In the genomic region with DNA sequence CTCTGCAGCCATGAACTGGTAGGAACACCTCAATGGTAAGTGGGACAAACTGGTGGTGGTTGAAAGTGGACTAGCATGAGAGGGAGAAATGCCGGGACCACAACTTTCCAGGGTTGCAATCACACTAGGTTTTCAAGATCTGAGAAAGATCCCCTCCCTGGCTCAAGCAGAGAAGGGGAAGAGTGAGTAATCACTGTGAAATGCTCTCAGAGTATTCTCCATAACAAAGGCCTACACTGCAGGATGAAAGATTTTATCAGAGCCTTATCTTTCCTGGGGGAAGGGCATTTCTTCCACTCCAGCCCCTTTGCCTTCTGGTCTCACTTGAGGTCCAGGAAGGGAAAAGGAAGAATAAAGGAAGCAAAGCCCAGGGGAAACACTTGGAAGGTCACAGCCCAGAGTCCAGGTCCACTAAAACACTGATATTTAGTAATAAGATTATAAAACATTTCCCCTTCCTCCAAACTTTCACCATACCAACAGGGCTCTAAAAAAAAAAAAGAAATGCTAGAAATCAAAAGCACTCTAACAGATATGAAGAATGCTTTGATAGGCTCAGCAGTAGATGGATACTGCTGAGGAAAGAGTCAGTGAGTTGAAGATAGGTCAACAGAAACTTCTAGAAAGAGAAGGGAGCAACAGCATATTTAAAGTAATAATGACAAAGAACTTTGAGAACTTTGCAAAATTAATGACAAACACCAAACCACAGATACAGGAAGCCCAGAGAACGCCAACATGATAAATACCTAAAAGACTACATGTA, we compare ENCODE assay signal across 13 cellular contexts.
A peak's percentile ranks its signal among the peaks of the same experiment; 100 is the strongest.
DNase-seq lines count a peak whose midpoint lies in the region; ATAC-seq and TF ChIP-seq lines count a peak whose summit lies in the region.
"Had no signal": no experiment of that assay in that cellular context is flagged by ENCODE, and none has a peak within 500 bp of the region (broad histone marks: within the 10 kb centered on the region; RNA-seq: fewer than 3 reads in every experiment).

No MANE protein-coding gene starts in this region.

- H2BK15ac ChIP-seq in H9 (ENCODE audit: low read depth, low read length) = no peak overlapping the region

- ATAC-seq in SK-N-SH treated with all-trans-retinoic acid at 6 μM for 48 hours (peak; percentile 96), body of pancreas (no peak), GM21423 (IDR thresholded peaks at IDR 0.05; ENCODE audit: unreplicated experiment) (no peak)
- ATAC-seq: gastroesophageal sphincter had no signal

- H3K4ac ChIP-seq in H9 (ENCODE audit: low read depth, low read length) = no peak overlapping the region; the same call in 1 of the 2 replicates

- H3K4me3 ChIP-seq in transverse colon (no peak overlapping the region), body of pancreas (no peak overlapping the region)
- H3K4me3 ChIP-seq: gastroesophageal sphincter had no signal

- H4K91ac ChIP-seq in H9 (ENCODE audit: insufficient read length, low read depth, low read length) = no peak overlapping the region

- H2AK5ac ChIP-seq in H9 (ENCODE audit: insufficient read length, low read length) = peak overlapping the region; percentile 37

- intact Hi-C loops in transverse colon (cut with DNase I; ENCODE audit: low total_unique reads) = no loop called here
- intact Hi-C loops in body of pancreas (cut with DNase I) = no loop called here

- in situ Hi-C loops in transverse colon (cut with MboI; ENCODE audit: low pct_ligation_motif_present in 1 of 4, low pct_unique_long_range_greater_than_20kb in 1 of 4, low sequenced_read_pairs in 3 of 4) = no loop called here

- no CpG with 5 or more reads among the region's 2 CpGs for WGBS in H9 (ENCODE audit: extremely low coverage, insufficient read length, low lambda C conversion rate)
- WGBS in transverse colon (ENCODE audit: low coverage in 1 of 2), 2 donors = 79 to 85% methylated on average over 1 to 2 of the region's 2 CpGs
- WGBS in body of pancreas, 2 donors = 88 to 94% methylated on average over 2 of the region's 2 CpGs

- H3T11ph ChIP-seq in H9 (ENCODE audit: low read length) = peak overlapping the region; percentile 76

- H2BK5ac ChIP-seq in H9 (ENCODE audit: insufficient read length, low read length) = no peak overlapping the region

- H3K4me3 Mint-ChIP-seq in H9 = peak overlapping the region; percentile 27 to 50; a peak in 3 of 5 replicates
- H3K4me3 Mint-ChIP-seq in progenitor cell of endocrine pancreas (ENCODE audit: low read depth) = no peak overlapping the region
- H3K4me3 Mint-ChIP-seq: activated naive CD8-positive, alpha-beta T cell treated with anti-CD3 and anti-CD28 coated beads, Interleukin-2, amount 10 ng/mL, durations not matched to agents 7 days and 5 days had no signal

- peak overlapping the region; percentile 90 to 98 (median 94) for H3K27ac Mint-ChIP-seq in H9
- peak overlapping the region; percentile 53 for H3K27ac Mint-ChIP-seq in progenitor cell of endocrine pancreas
- H3K27ac Mint-ChIP-seq: activated naive CD8-positive, alpha-beta T cell treated with anti-CD3 and anti-CD28 coated beads, Interleukin-2, amount 10 ng/mL, durations not matched to agents 7 days and 5 days had no signal

- H3K18ac ChIP-seq in H9 (ENCODE audit: insufficient read length, low read depth, low read length) = peak overlapping the region; percentile 93

- no peaks in the 10 kb centered on the region for H3K9me3 Mint-ChIP-seq in H9
- peaks cover 1% of the 10 kb centered on the region for H3K9me3 Mint-ChIP-seq in progenitor cell of endocrine pancreas (ENCODE audit: low read depth)
- H3K9me3 Mint-ChIP-seq: activated naive CD8-positive, alpha-beta T cell treated with anti-CD3 and anti-CD28 coated beads, Interleukin-2, amount 10 ng/mL, durations not matched to agents 7 days and 5 days had no signal

- H4K5ac ChIP-seq in H9 (ENCODE audit: insufficient read length, low read depth, low read length) = no peak overlapping the region

- no peak overlapping the region for H3K23ac ChIP-seq in H9 (ENCODE audit: insufficient read length, low read depth, low read length)

- TF ChIP-seq CTCF in H9 (conservative IDR thresholded peaks at IDR 0.05) (no peak), progenitor cell of endocrine pancreas (IDR thresholded peaks at IDR 0.05; ENCODE audit: unreplicated experiment) (no peak), transverse colon (IDR thresholded peaks at IDR 0.05) (no peak), body of pancreas (IDR thresholded peaks at IDR 0.05) (no peak)

- H3K79me2 ChIP-seq in H9 (ENCODE audit: insufficient read depth, low read length) = peaks cover 5% of the 10 kb centered on the region; the same call in 1 of the 2 replicates

- peak overlapping the region; percentile 98 for H3K27ac ChIP-seq in H9 (ENCODE audit: insufficient read length, low read depth, low read length)
- no peak overlapping the region for H3K27ac ChIP-seq in transverse colon
- H3K27ac ChIP-seq in body of pancreas = no peak overlapping the region
- H3K27ac ChIP-seq: gastroesophageal sphincter had no signal

- H3K4me2 ChIP-seq in H9 (ENCODE audit: insufficient read depth, insufficient read length, low read length) = peak overlapping the region; percentile 77

- H3K36me3 ChIP-seq in transverse colon (no peaks in the 10 kb centered on the region), body of pancreas (replicated peaks in 1 of 2; ENCODE audit: insufficient read depth in 1 of 2, low read depth in 2 of 2) (no peaks in the 10 kb centered on the region)

- no peak overlapping the region for H2AFZ ChIP-seq in H9 (ENCODE audit: low read length)

- no peak for TF ChIP-seq EP300 in transverse colon (IDR thresholded peaks at IDR 0.05; ENCODE audit: low read depth)

- H3K4me1 Mint-ChIP-seq in H9 = peaks cover 49 to 59% of the 10 kb centered on the region in 2 experiments
- H3K4me1 Mint-ChIP-seq in progenitor cell of endocrine pancreas (ENCODE audit: low read depth) = peaks cover 16% of the 10 kb centered on the region
- H3K4me1 Mint-ChIP-seq: activated naive CD8-positive, alpha-beta T cell treated with anti-CD3 and anti-CD28 coated beads, Interleukin-2, amount 10 ng/mL, durations not matched to agents 7 days and 5 days had no signal

- H2BK12ac ChIP-seq in H9 (ENCODE audit: insufficient read length, low read depth, low read length) = peak overlapping the region; percentile 99

- H3K27me3 ChIP-seq in H9 (ENCODE audit: insufficient read depth, low read length) (no peaks in the 10 kb centered on the region), transverse colon (no peaks in the 10 kb centered on the region), body of pancreas (no peaks in the 10 kb centered on the region)
- H3K27me3 ChIP-seq: gastroesophageal sphincter had no signal

- no peak overlapping the region for H3K9ac ChIP-seq in H9 (ENCODE audit: extremely low read depth, insufficient read length, low read length)

- H2BK120ac ChIP-seq in H9 (ENCODE audit: low read depth, low read length, poor library complexity, severe bottlenecking) = no peak overlapping the region

- no peaks in the 10 kb centered on the region for H3K9me3 ChIP-seq in H9 (ENCODE audit: control insufficient read depth, low read depth, low read length)
- no peaks in the 10 kb centered on the region for H3K9me3 ChIP-seq in transverse colon
- H3K9me3 ChIP-seq in body of pancreas = no peaks in the 10 kb centered on the region
- H3K9me3 ChIP-seq: gastroesophageal sphincter had no signal

- H3K79me1 ChIP-seq in H9 (ENCODE audit: insufficient read depth, low read depth, low read length, poor library complexity, severe bottlenecking) = no peaks in the 10 kb centered on the region

- H4K8ac ChIP-seq in H9 (replicated peaks; ENCODE audit: insufficient read length, low read depth, low read length) = no peak overlapping the region

- no peak overlapping the region for H3K56ac ChIP-seq in H9 (ENCODE audit: insufficient read length, low read depth, low read length)

- H3K23me2 ChIP-seq in H9 (ENCODE audit: insufficient read length, low read depth, low read length, poor library complexity, severe bottlenecking) = no peaks in the 10 kb centered on the region

- H3K36me3 Mint-ChIP-seq in H9 (ENCODE audit: insufficient read depth in 1 of 3, low read depth in 3 of 3) = 0 out of 7 replicates have a peak, but pooled peaks cover 0 to under 1% (median 0%) of the 10 kb centered on the region in 3 experiments
- peaks cover 10% of the 10 kb centered on the region for H3K36me3 Mint-ChIP-seq in progenitor cell of endocrine pancreas (ENCODE audit: insufficient read depth)
- H3K36me3 Mint-ChIP-seq: activated naive CD8-positive, alpha-beta T cell treated with anti-CD3 and anti-CD28 coated beads, Interleukin-2, amount 10 ng/mL, durations not matched to agents 7 days and 5 days had no signal

- TF ChIP-seq POLR2A in transverse colon (IDR thresholded peaks at IDR 0.05) (no peak), body of pancreas (IDR thresholded peaks at IDR 0.05) (no peak)

- H2BK20ac ChIP-seq in H9 (ENCODE audit: low read depth, low read length, poor library complexity, severe bottlenecking) = peak overlapping the region; percentile 90

- peak; percentile 70 for DNase-seq in H9
- DNase-seq in glomerular visceral epithelial cell (ENCODE audit: extremely low spot score) = peak; percentile 68
- no peak for DNase-seq in progenitor cell of endocrine pancreas (ENCODE audit: low spot score, unreplicated experiment)
- no peak for DNase-seq in transverse colon
- DNase-seq in body of pancreas = no peak
- DNase-seq in activated gamma-delta T cell (lab: John Stamatoyannopoulos, UW) = no peak
- DNase-seq: activated CD4-positive, alpha-beta T cell treated with anti-CD3 and anti-CD28 coated beads for 4 hours; activated naive CD8-positive, alpha-beta T cell treated with anti-CD3 and anti-CD28 coated beads, Interleukin-2, amount 10 ng/mL, durations not matched to agents 7 days and 5 days; GDM1; NCI-H1092 treated with DMSO at 0.1 percent for 48 hours had no signal

- H4K20me1 ChIP-seq in H9 (ENCODE audit: control insufficient read depth, insufficient read depth, insufficient read length) = no peaks in the 10 kb centered on the region

- H3K14ac ChIP-seq in H9 (ENCODE audit: insufficient read depth, low read length) = peak overlapping the region; percentile 92; the same call in 1 of the 2 replicates

- H3K27me3 Mint-ChIP-seq in H9 (ENCODE audit: low read depth) (no peaks in the 10 kb centered on the region), progenitor cell of endocrine pancreas (no peaks in the 10 kb centered on the region)

- H3K4me1 ChIP-seq in H9 (ENCODE audit: insufficient read depth, low read length) (peaks cover 10% of the 10 kb centered on the region), transverse colon (no peaks in the 10 kb centered on the region), body of pancreas (no peaks in the 10 kb centered on the region)

Comparison
In these comparisons a context has a peak if more than half of its experiments do, and no peak if none do; other contexts are left out.
1. DNase-seq: peak in H9 (single experiment) and glomerular visceral epithelial cell (single experiment); none in progenitor cell of endocrine pancreas (single experiment), transverse colon (single experiment), body of pancreas (0 of 4) and activated gamma-delta T cell (single experiment).